Comparison of ENCODE assay signal across 17 cellular contexts in the genomic region with DNA sequence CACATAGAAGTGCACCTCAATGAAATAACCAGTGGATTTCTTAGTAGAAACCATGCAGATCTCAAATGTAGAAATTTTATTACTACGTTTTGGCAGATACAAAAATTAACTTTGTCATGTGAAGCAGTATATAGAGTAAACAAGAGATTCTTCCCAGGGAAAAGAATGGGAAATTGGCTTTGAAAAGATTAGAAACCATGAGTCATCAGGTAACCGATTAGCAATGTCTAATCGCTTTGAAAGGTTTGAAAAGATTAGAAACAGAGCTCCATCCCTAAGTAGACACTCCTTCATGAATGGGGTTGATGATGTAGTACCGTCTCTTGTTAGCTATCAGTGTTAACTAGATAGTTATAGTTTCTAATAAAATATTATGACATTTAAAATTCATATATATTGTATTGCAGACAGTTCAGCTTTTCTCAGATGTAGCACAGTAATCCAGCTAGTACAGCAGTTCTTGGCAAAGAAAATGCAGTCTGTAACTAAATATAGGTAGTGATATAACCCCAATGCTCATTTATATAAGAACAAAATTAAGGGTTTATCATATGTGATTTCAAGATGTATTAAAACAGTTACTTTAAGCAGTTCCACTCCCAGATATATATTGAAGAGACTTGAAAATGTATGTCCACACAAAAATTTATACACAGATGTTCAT.
A peak's percentile ranks its signal among the peaks of the same experiment; 100 is the strongest.
DNase-seq lines count a peak whose midpoint lies in the region; ATAC-seq, FAIRE-seq and TF ChIP-seq lines count a peak whose summit lies in the region.
"Had no signal": no experiment of that assay in that cellular context is flagged by ENCODE, and none has a peak within 500 bp of the region (broad histone marks: within the 10 kb centered on the region; RNA-seq: fewer than 3 reads in every experiment).

No MANE protein-coding gene starts in this region.

- ATAC-seq in IMR-90 (ENCODE audit: low read depth) (no peak), HG03460 (IDR thresholded peaks at IDR 0.05; ENCODE audit: unreplicated experiment) (no peak), HG03354 (IDR thresholded peaks at IDR 0.05; ENCODE audit: poor library complexity, severe bottlenecking, unreplicated experiment) (no peak)

- H3K36me3 ChIP-seq in IMR-90 (ENCODE audit: control insufficient read depth, insufficient read depth, low read length) (no peaks in the 10 kb centered on the region), hepatocyte (replicated peaks; ENCODE audit: insufficient read depth, low read depth) (no peaks in the 10 kb centered on the region), small intestine (ENCODE audit: control insufficient read depth in 2 of 2, insufficient read depth in 2 of 2, low read length in 2 of 2) (no peaks in the 10 kb centered on the region)

- no peak overlapping the region for H2BK15ac ChIP-seq in IMR-90 (ENCODE audit: low read depth, low read length)

- no peak overlapping the region for H2AK9ac ChIP-seq in IMR-90 (replicated peaks; ENCODE audit: low read depth, low read length, poor library complexity)

- H2BK120ac ChIP-seq in IMR-90 (ENCODE audit: low read depth, low read length), result no peak overlapping the region

- POLR2A ChIA-PET in IMR-90 (lab: Charles Lee; ENCODE audit: unreplicated experiment), result no interaction called here

- H3K23ac ChIP-seq in IMR-90 (ENCODE audit: low read depth, low read length), result no peak overlapping the region

- H3K4me1 ChIP-seq in IMR-90 (ENCODE audit: control insufficient read depth, insufficient read depth, low read length) (no peaks in the 10 kb centered on the region), hepatocyte (ENCODE audit: insufficient read depth) (no peaks in the 10 kb centered on the region), small intestine (ENCODE audit: control insufficient read depth in 2 of 2, insufficient read depth in 1 of 2, low read depth in 1 of 2, low read length in 1 of 2) (no peaks in the 10 kb centered on the region)

- TF ChIP-seq CTCF in IMR-90 (conservative IDR thresholded peaks at IDR 0.05; ENCODE audit: low read depth, low read length) (no peak), hepatocyte (IDR thresholded peaks at IDR 0.05; ENCODE audit: poor library complexity) (no peak)

- H2BK20ac ChIP-seq in IMR-90 (ENCODE audit: low read depth, low read length), result no peak overlapping the region

- H3K4me2 ChIP-seq in IMR-90 (ENCODE audit: low read depth, low read length) (no peak overlapping the region), hepatocyte (peak overlapping the region; percentile 13)

- no peaks in the 10 kb centered on the region for H3K9me1 ChIP-seq in IMR-90 (ENCODE audit: insufficient read depth, low read length)

- H3K9me3 ChIP-seq in IMR-90 (ENCODE audit: control insufficient read depth, insufficient read depth, low read length), result no peaks in the 10 kb centered on the region
- H3K9me3 ChIP-seq in hepatocyte (ENCODE audit: low read depth), result no peaks in the 10 kb centered on the region
- H3K9me3 ChIP-seq in small intestine (ENCODE audit: control insufficient read depth, low read depth), result no peaks in the 10 kb centered on the region

- no peak overlapping the region for H4K5ac ChIP-seq in IMR-90 (ENCODE audit: low read depth, low read length)

- H3K18ac ChIP-seq in IMR-90 (ENCODE audit: low read depth, low read length), result no peak overlapping the region

- H3K27ac ChIP-seq in IMR-90 (ENCODE audit: insufficient read depth, low read length) (no peak overlapping the region), hepatocyte (no peak overlapping the region), small intestine (ENCODE audit: low read depth in 1 of 2, low read length in 1 of 2) (no peak overlapping the region)

- H3K9ac ChIP-seq in IMR-90 (ENCODE audit: low read depth, low read length), result no peak overlapping the region

- dilution Hi-C loops in IMR-90 (cut with HindIII; ENCODE audit: low sequenced_read_pairs, unreplicated experiment), result no loop called here

- in situ Hi-C loops in IMR-90 (cut with MboI; ENCODE audit: low sequenced_read_pairs), result no loop called here

- H3K27me3 ChIP-seq in IMR-90 (ENCODE audit: control insufficient read depth, insufficient read depth, low read length) (no peaks in the 10 kb centered on the region), hepatocyte (no peaks in the 10 kb centered on the region), small intestine (ENCODE audit: control insufficient read depth in 2 of 2, insufficient read depth in 2 of 2, low read length in 2 of 2) (no peaks in the 10 kb centered on the region)

- BruUV-seq in IMR-90 (replicated peaks; lab: Mats Ljungman, UMichigan), result no TSS peak

- no peak overlapping the region for H4K8ac ChIP-seq in IMR-90 (ENCODE audit: low read depth in 2 of 2, low read length in 2 of 2)

- no peak overlapping the region for H2AK5ac ChIP-seq in IMR-90 (ENCODE audit: low read depth, low read length)

- H3K4me3 ChIP-seq in IMR-90 (ENCODE audit: insufficient read depth, low read depth, low read length) (no peak overlapping the region), hepatocyte (no peak overlapping the region), small intestine (ENCODE audit: low read depth in 1 of 2, low read length in 2 of 2) (no peak overlapping the region)

- no peak overlapping the region for H4K91ac ChIP-seq in IMR-90 (ENCODE audit: insufficient read depth, low read depth, low read length)

- FAIRE-seq in colon (lab: Jason Lieb, UNC) (peak; percentile 76), small intestine (lab: Jason Lieb, UNC) (no peak)
- FAIRE-seq: GM18507 had no signal

- no peak overlapping the region for H2BK5ac ChIP-seq in IMR-90 (ENCODE audit: low read depth, low read length, poor library complexity, severe bottlenecking)

- no CpG with 5 or more reads among the region's 4 CpGs for WGBS in IMR-90 (ENCODE audit: extremely low coverage in 2 of 2, insufficient read length in 1 of 2), 2 experiments
- WGBS in hepatocyte (ENCODE audit: low lambda C conversion rate, missing lambda C conversion rate), result 32% methylated on average over 4 of the region's 4 CpGs
- WGBS in small intestine, 3 donors, result 13 to 71% (median 37%) methylated on average over 4 of the region's 4 CpGs

- intact Hi-C loops in IMR-90 (cut with micrococcal nuclease), result no loop called here

- TF ChIP-seq RAD21 in IMR-90 (IDR thresholded peaks at IDR 0.05; ENCODE audit: low read length), result no peak

- DNase-seq in IMR-90 (peak; percentile 19), hepatocyte (ENCODE audit: low spot score) (peak; percentile 7), small intestine (peak; percentile 43), GM19240 (ENCODE audit: insufficient read length, low spot score) (no peak)
- DNase-seq: AML-193, COR-L47, DMS53, NCI-H1105, NCI-H1694, NCI-H2081 treated with DMSO at 0.1 percent for 48 hours, NCI-H446 treated with DMSO at 0.1 percent for 48 hours, NCI-H69, Right ventricle myocardium superior had no signal

- no peak for TF ChIP-seq POLR2A in IMR-90 (IDR thresholded peaks at IDR 0.05; ENCODE audit: low read depth, low read length)

- H3K79me1 ChIP-seq in IMR-90 (ENCODE audit: low read depth in 1 of 2, low read length in 2 of 2), result no peaks in the 10 kb centered on the region; a peak in 1 of 4 replicates

- CTCF ChIA-PET in IMR-90 (lab: Yijun Ruan, JAX), result no interaction called here

- H3K9me2 ChIP-seq in hepatocyte (replicated peaks; ENCODE audit: insufficient read depth), result no peaks in the 10 kb centered on the region

- no peak overlapping the region for H3K56ac ChIP-seq in IMR-90 (ENCODE audit: extremely low read depth, insufficient read depth, low read length)

- H4K20me1 ChIP-seq in IMR-90 (ENCODE audit: insufficient read depth, low read length), result no peaks in the 10 kb centered on the region
- no peaks in the 10 kb centered on the region for H4K20me1 ChIP-seq in hepatocyte (ENCODE audit: insufficient read depth, poor library complexity, severe bottlenecking)

- H3K14ac ChIP-seq in IMR-90 (replicated peaks; ENCODE audit: low read depth, low read length), result no peak overlapping the region

- H2AFZ ChIP-seq in IMR-90 (replicated peaks; ENCODE audit: low read length, poor library complexity) (no peak overlapping the region), hepatocyte (no peak overlapping the region)

- H3K4ac ChIP-seq in IMR-90 (ENCODE audit: low read depth, low read length), result no peak overlapping the region

- peaks cover 7% of the 10 kb centered on the region for H3K79me2 ChIP-seq in hepatocyte

TF ChIP-seq in IMR-90, 13 proteins besides CTCF, POLR2A, EP300 and RAD21:
- no peak for TF ChIP-seq BHLHE40 (IDR thresholded peaks at IDR 0.05; ENCODE audit: low read depth, low read length)
- no peak for TF ChIP-seq FOS (IDR thresholded peaks at IDR 0.05; ENCODE audit: low read depth, low read length)
- no peak for TF ChIP-seq CEBPB (IDR thresholded peaks at IDR 0.05; ENCODE audit: low read depth, low read length)
- TF ChIP-seq RCOR1 (IDR thresholded peaks at IDR 0.05; ENCODE audit: insufficient replicate concordance, low read length), result no peak
